ENCODE assay signal across 34 cellular contexts in the genomic region with DNA sequence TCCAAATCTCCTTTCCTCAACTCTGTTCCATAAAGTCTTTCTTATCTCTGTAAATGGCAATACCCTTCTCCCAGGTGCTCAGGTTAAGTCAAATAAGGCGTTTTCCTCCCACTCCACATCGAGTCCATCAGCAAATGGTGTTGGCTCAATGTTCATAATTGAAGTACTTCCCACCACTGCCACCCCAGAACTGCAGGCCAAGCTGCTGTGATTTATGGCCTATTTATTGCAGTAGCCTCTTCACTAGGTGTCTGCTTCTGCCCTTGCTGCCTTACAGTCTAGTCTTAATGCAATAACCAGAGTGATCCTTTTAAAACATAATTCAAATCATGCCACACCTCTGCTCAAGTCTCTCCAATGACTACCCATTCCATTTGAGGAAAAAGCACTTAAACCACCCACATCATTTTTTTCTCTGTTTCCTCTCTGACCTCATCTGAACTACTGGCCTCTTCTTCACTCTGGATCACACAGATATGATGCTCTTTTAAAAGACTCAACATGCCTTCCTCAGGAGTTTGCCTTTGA.
"Had no signal": no experiment of that assay in that cellular context is flagged by ENCODE, and none has a peak within 500 bp of the region (broad histone marks: within the 10 kb centered on the region; RNA-seq: fewer than 3 reads in every experiment).

No MANE protein-coding gene starts in this region.

- H3K27me3 ChIP-seq: brain microvascular endothelial cell, MG63, SJCRH30 had no signal

- H3K27ac ChIP-seq: brain microvascular endothelial cell, SJCRH30, VCaP had no signal

- H3K9me3 ChIP-seq: MG63, SJCRH30 had no signal

- H3K36me3 ChIP-seq: brain microvascular endothelial cell, MG63, SJCRH30 had no signal

- DNase-seq: activated CD4-positive, alpha-beta T cell treated with anti-CD3 and anti-CD28 coated beads for 36 hours; activated CD4-positive, alpha-beta T cell treated with anti-CD3 and anti-CD28 coated beads, Interleukin-2, amount 10 ng/mL, durations not matched to agents 7 days and 5 days; activated CD4-positive, alpha-beta T cell treated with anti-CD3 and anti-CD28 coated beads, Interleukin-2, amount 50 U/mL, for 48 hours; activated CD8-positive, alpha-beta T cell treated with anti-CD3 and anti-CD28 coated beads, Interleukin-2, amount 10 ng/mL, durations not matched to agents 7 days and 5 days; activated gamma-delta T cell treated with Interleukin-2 at 50 U/mL for 16 hours; activated naive CD4-positive, alpha-beta T cell treated with anti-CD3 and anti-CD28 coated beads, Interleukin-2, amount 10 ng/mL, durations not matched to agents 7 days and 5 days; activated naive CD8-positive, alpha-beta T cell treated with anti-CD3 and anti-CD28 coated beads, Interleukin-2, amount 50 U/mL, for 24 hours; activated T-cell treated with anti-CD3 and anti-CD28 coated beads, Interleukin-2, amount 50 U/mL, for 24 hours; amniotic stem cell; aorta; brain microvascular endothelial cell; central memory CD4-positive, alpha-beta T cell; Kasumi-1; KG1; MG63; NCI-H1048; NCI-H1105 treated with DMSO at 0.1 percent for 48 hours; NCI-H1436; NCI-H1694; NCI-H1930; NCI-H2171 treated with DMSO at 0.1 percent for 48 hours; NCI-H2227 treated with DMSO at 0.1 percent for 48 hours; NCI-H446; NCI-H510A treated with DMSO at 0.1 percent for 48 hours; NCI-H526 treated with DMSO at 0.1 percent for 48 hours; NCI-H774; SHP77; SJCRH30; SW 1271; T-helper 1 cell; T-helper 2 cell; T-helper 9 cell had no signal

- FAIRE-seq: colon had no signal

- H3K4me3 ChIP-seq: MG63, SJCRH30 had no signal

- H3K4me1 ChIP-seq: SJCRH30 had no signal

- ATAC-seq: activated CD4-positive, alpha-beta T cell treated with anti-CD3 and anti-CD28 coated beads for 36 hours; activated CD8-positive, alpha-beta T cell treated with anti-CD3 and anti-CD28 coated beads, Interleukin-2, amount 10 ng/mL, durations not matched to agents 7 days and 5 days; activated naive CD8-positive, alpha-beta T cell treated with anti-CD3 and anti-CD28 coated beads, Interleukin-2, amount 50 U/mL, for 24 hours had no signal
